ENCODE assay signal across 19 cellular contexts in genomic region chr1:20492751-20493150, GRCh38. TPM values are rescaled to one million over a fixed set of nuclear protein-coding genes. Genes with fewer than 3 reads are reported as not detected.
DNase-seq lines count a peak whose midpoint lies in the region; ATAC-seq and TF ChIP-seq lines count a peak whose summit lies in the region.
"Had no signal": no experiment of that assay in that cellular context is flagged by ENCODE, and none has a peak within 500 bp of the region (broad histone marks: within the 10 kb centered on the region; RNA-seq: fewer than 3 reads in every experiment).

No MANE protein-coding gene starts in this region.

- POLR2A ChIA-PET in HEK293 (lab: Yijun Ruan, JAX): interaction anchor here (1.0 kb wide), 1 partner anchor 141 kb away, joined by 3 read pairs; no protein-coding TSS in a partner anchor

- intact Hi-C loops in heart right ventricle (cut with DNase I): loop anchor here (1.0 to 10.0 kb wide), 22 partner anchors 112 to 575 kb away; partner anchors contain the start of gene PLA2G2E (in 3 of the 10)
- intact Hi-C loops in left cardiac atrium (cut with DNase I): loop anchor here (1.0 to 5.0 kb wide), 5 partner anchors 115 to 575 kb away; no protein-coding TSS in a partner anchor
- intact Hi-C loops in dorsolateral prefrontal cortex (cut with DNase I): loop anchor here (1.0 to 10.0 kb wide), 10 partner anchors 115 to 608 kb away; partner anchors contain the start of gene OTUD3 (in 1 of the 2)
- intact Hi-C loops in upper lobe of right lung (cut with DNase I): loop anchor here (5.0 to 10.0 kb wide), 2 partner anchors 118 to 280 kb away; no protein-coding TSS in a partner anchor

- peaks cover 5 to 29% (median 23%) of the 10 kb centered on the region in 9 donors for H3K4me1 ChIP-seq in heart right ventricle
- no peaks in the 10 kb centered on the region for H3K4me1 ChIP-seq in HEK293 (ENCODE audit: control insufficient read depth, insufficient read depth, low read length)
- peaks cover 15% of the 10 kb centered on the region for H3K4me1 ChIP-seq in upper lobe of right lung
- peaks cover 0 to 23% (median 4%) of the 10 kb centered on the region in 4 donors for H3K4me1 ChIP-seq in tibial nerve

- no peak for DNase-seq in heart right ventricle
- DNase-seq in left cardiac atrium: no peak
- no peak for DNase-seq in dorsolateral prefrontal cortex
- DNase-seq in upper lobe of right lung: no peak
- DNase-seq in H7: no peak
- DNase-seq in tibial nerve (ENCODE audit: low spot score in 2 of 2): no peak
- DNase-seq: C1 segment of cervical spinal cord, DMS79, Kasumi-1, MG63, NCI-H1048, NCI-H146, NCI-H2081, NCI-H446, NCI-H526 treated with DMSO at 0.1 percent for 48 hours, Peyer's patch, Right ventricle myocardium superior had no signal

- ATAC-seq in heart right ventricle: no peak
- no peak for ATAC-seq in left cardiac atrium
- no peak for ATAC-seq in upper lobe of right lung

- no peak for TF ChIP-seq EP300 in tibial nerve (IDR thresholded peaks at IDR 0.05)

- H3K27ac ChIP-seq in heart right ventricle (peak overlapping the region in 8 of 10 donors; percentile 16 to 79 (median 50)), HEK293 (ENCODE audit: extremely low read depth, low read depth, low read length) (no peak overlapping the region), dorsolateral prefrontal cortex (peak overlapping the region in 53 of 59 donors; percentile 1 to 90 (median 72)), upper lobe of right lung (peak overlapping the region; percentile 58), tibial nerve (no peak overlapping the region)
- H3K27ac ChIP-seq: Peyer's patch had no signal

- no peak for TF ChIP-seq POLR2A in tibial nerve (IDR thresholded peaks at IDR 0.05)

- TF ChIP-seq CTCF in heart right ventricle (IDR thresholded peaks at IDR 0.05): no peak
- no peak for TF ChIP-seq CTCF in HEK293 (tag by site-specific recombination; IDR thresholded peaks at IDR 0.05)
- no peak for TF ChIP-seq CTCF in dorsolateral prefrontal cortex (IDR thresholded peaks at IDR 0.05 in 54 of 56, conservative IDR thresholded peaks at IDR 0.05 in 2 of 56; ENCODE audit: low read depth in 1 of 56, partially characterized antibody in 56 of 56)
- no peak for TF ChIP-seq CTCF in upper lobe of right lung (IDR thresholded peaks at IDR 0.05)
- no peak for TF ChIP-seq CTCF in tibial nerve (IDR thresholded peaks at IDR 0.05)

- 65 to 81% methylated on average over 7 of the region's 7 CpGs for WGBS in heart right ventricle, 2 donors
- 51 to 54% methylated on average over 7 of the region's 7 CpGs for WGBS in tibial nerve, 2 donors

- peaks cover 0 to 9% (median 0%) of the 10 kb centered on the region in 9 donors for H3K36me3 ChIP-seq in heart right ventricle
- H3K36me3 ChIP-seq in HEK293 (ENCODE audit: control insufficient read depth in 2 of 2, insufficient read depth in 1 of 2, low read length in 2 of 2): peaks cover 0 to 4% of the 10 kb centered on the region in 2 experiments; a peak in 1 of 3 replicates
- H3K36me3 ChIP-seq in upper lobe of right lung: no peaks in the 10 kb centered on the region
- H3K36me3 ChIP-seq in H7 (replicated peaks; ENCODE audit: control insufficient read depth, insufficient read depth, low read length): no peaks in the 10 kb centered on the region
- H3K36me3 ChIP-seq in tibial nerve: peaks cover 0 to 13% (median 0%) of the 10 kb centered on the region in 3 donors
- H3K36me3 ChIP-seq: MG63 had no signal

- CTCF ChIA-PET in HEK293 (lab: Yijun Ruan, JAX): interaction anchor here (0.9 to 6.7 kb wide), 10 partner anchors 15 to 393 kb away, joined by 3 to 75 read pairs (median 8); partner anchors contain the start of gene MUL1

- H3K4me3 ChIP-seq in heart right ventricle (no peak overlapping the region), HEK293 (ENCODE audit: low read depth, low read length) (no peak overlapping the region), dorsolateral prefrontal cortex (no peak overlapping the region), upper lobe of right lung (no peak overlapping the region), H7 (ENCODE audit: insufficient read depth, low read depth, low read length) (no peak overlapping the region), tibial nerve (no peak overlapping the region)
- H3K4me3 ChIP-seq: MG63, Peyer's patch had no signal

- H3K27me3 ChIP-seq in heart right ventricle (peaks cover 0 to 15% (median 5%) of the 10 kb centered on the region in 7 donors), dorsolateral prefrontal cortex (no peaks in the 10 kb centered on the region), upper lobe of right lung (peaks cover 3% of the 10 kb centered on the region), H7 (ENCODE audit: control insufficient read depth, insufficient read depth, low read length) (peaks cover 30% of the 10 kb centered on the region), tibial nerve (peaks cover 0 to 3% of the 10 kb centered on the region in 2 donors)
- H3K27me3 ChIP-seq: MG63, Peyer's patch had no signal

- H3K9me3 ChIP-seq in heart right ventricle (no peaks in the 10 kb centered on the region), HEK293 (ENCODE audit: control insufficient read depth, insufficient read depth, low read depth, low read length) (no peaks in the 10 kb centered on the region), upper lobe of right lung (no peaks in the 10 kb centered on the region), tibial nerve (no peaks in the 10 kb centered on the region)
- H3K9me3 ChIP-seq: MG63, Peyer's patch had no signal

TF ChIP-seq in HEK293, 187 proteins besides CTCF, POLR2A, EP300 and RAD21:
- TF ChIP-seq ZFHX2 (tag by site-specific recombination; conservative IDR thresholded peaks at IDR 0.05): peak; percentile 57
- TF ChIP-seq REPIN1 (tag by site-specific recombination; IDR thresholded peaks at IDR 0.05; ENCODE audit: low read depth): no peak
- TF ChIP-seq ZNF626 (tag by site-specific recombination; IDR thresholded peaks at IDR 0.05): no peak
- TF ChIP-seq EGR2 (tag by site-specific recombination; IDR thresholded peaks at IDR 0.05; ENCODE audit: low read depth): peak; percentile 54
- no peak for TF ChIP-seq OVOL3 (tag by site-specific recombination; IDR thresholded peaks at IDR 0.05)

RNA-seq across cellular contexts. Expression of gene CAMK2N1, which starts 6.7 kb away (rescaled TPM):
- total RNA-seq in heart right ventricle (10 to 100 TPM in 4 of 10 donors, 1 to 10 TPM in 6; 4.0 to 12.9 (median 8.5) TPM), left cardiac atrium (10 to 100 TPM; 19.4 to 25.3 TPM), dorsolateral prefrontal cortex (100 to 1,000 TPM; 248 to 798 (median 441) TPM), upper lobe of right lung (73.6 TPM), tibial nerve (1 to 10 TPM; 2.4 to 5.9 (median 4.8) TPM)
- 10 to 100 TPM in 1 of 2 donors, 1 to 10 TPM in 1; 4.7 to 10.6 TPM for polyA plus RNA-seq in heart right ventricle
- total RNA-seq in H7 (2014; rRNA removed; shearing (Covaris generic)): 0.92 and 1.5 TPM in 2 replicates

RNA-seq across cellular contexts. Expression of gene MUL1, which starts 15.2 kb away (rescaled TPM):
- total RNA-seq in heart right ventricle: 10 to 100 TPM; 33.7 to 60.3 (median 43.2) TPM
- 10 to 100 TPM in 1 of 2 donors, 1 to 10 TPM in 1; 7.6 to 36.4 TPM for polyA plus RNA-seq in heart right ventricle
- total RNA-seq in left cardiac atrium: 10 to 100 TPM; 32.4 to 41.0 TPM
- total RNA-seq in dorsolateral prefrontal cortex: 10 to 100 TPM; 16.4 to 29.4 (median 23.6) TPM
- total RNA-seq in upper lobe of right lung: 34.5 TPM
- 30.8 and 32.6 TPM in 2 replicates for total RNA-seq in H7 (2014; rRNA removed; shearing (Covaris generic))
- total RNA-seq in tibial nerve: 10 to 100 TPM; 27.5 to 31.2 (median 30.6) TPM

RNA-seq across cellular contexts. Expression of gene FAM43B, which starts 59.6 kb away (rescaled TPM):
- total RNA-seq in heart right ventricle (10 to 100 TPM in 1 of 10 donors, 1 to 10 TPM in 9; 1.0 to 16.3 (median 2.3) TPM), left cardiac atrium (1 to 10 TPM; 1.6 to 3.3 TPM), dorsolateral prefrontal cortex (10 to 100 TPM in 95 of 120 experiments, 1 to 10 TPM in 25; 6.2 to 32.7 (median 12.3) TPM), upper lobe of right lung (0.20 TPM), tibial nerve (1 to 10 TPM in 1 of 4 donors, under 1 TPM in 1, not detected in 2; 0.90 to 1.0 TPM)
- 1 to 10 TPM; 1.5 to 2.5 TPM for polyA plus RNA-seq in heart right ventricle
- 4.1 and 6.1 TPM in 2 replicates for total RNA-seq in H7 (2014; rRNA removed; shearing (Covaris generic))
- total RNA-seq: A673, Peyer's patch had no signal

Comparison
In these comparisons a context has a peak if more than half of its experiments do, and no peak if none do; other contexts are left out.
1. H3K27ac ChIP-seq: peak in heart right ventricle (8 of 10), dorsolateral prefrontal cortex (53 of 59) and upper lobe of right lung (single experiment); none in HEK293 (single experiment) and tibial nerve (0 of 4).